Comparison of ENCODE assay signal across 8 cellular contexts in the genomic region with DNA sequence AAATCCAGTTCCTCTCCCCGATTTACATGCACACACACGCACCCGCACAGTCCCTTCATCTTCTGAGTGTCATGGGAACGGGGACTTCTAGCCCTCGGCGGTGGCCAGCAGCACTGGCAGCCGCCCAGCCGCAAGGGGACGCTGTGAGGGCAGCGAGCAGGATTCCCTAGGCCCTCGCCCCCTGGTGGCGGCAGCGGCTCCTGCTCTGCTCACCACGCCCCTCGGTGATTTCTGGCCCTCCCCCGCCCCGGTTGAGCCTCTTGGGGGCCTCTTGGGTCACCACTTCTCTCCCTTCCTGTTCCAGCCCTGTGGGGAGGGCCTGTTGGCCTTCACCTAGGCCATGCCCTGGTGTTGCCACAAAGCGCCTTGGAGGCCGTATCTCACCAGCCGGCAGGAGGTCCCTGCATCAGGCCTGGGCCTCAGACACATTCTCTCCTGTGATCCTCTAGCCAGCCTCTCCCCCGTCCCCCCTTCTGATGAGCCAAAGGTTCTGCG.
DNase-seq lines count a peak whose midpoint lies in the region; ATAC-seq and TF ChIP-seq lines count a peak whose summit lies in the region.

No MANE protein-coding gene starts in this region.

- intact Hi-C loops in heart right ventricle (cut with DNase I) = loop anchor here in 4 of 10 donors (2.0 to 10.0 kb wide), 3 partner anchors 26 to 214 kb away; no protein-coding TSS in a partner anchor

- peak overlapping the region in 1 of 10 donors; percentile 43 for H3K4me3 ChIP-seq in heart right ventricle

- ATAC-seq in GM18505 (IDR thresholded peaks at IDR 0.05; ENCODE audit: unreplicated experiment) (peak; percentile 68), heart right ventricle (peak; percentile 40 to 84 (median 70)), HG03520 (IDR thresholded peaks at IDR 0.05; ENCODE audit: unreplicated experiment) (no peak)

- peak overlapping the region in 1 of 10 donors; percentile 40 for H3K27ac ChIP-seq in heart right ventricle

- peak; percentile 73 to 98 (median 88) for TF ChIP-seq CTCF in heart right ventricle (IDR thresholded peaks at IDR 0.05)

- no peaks in the 10 kb centered on the region for H3K27me3 ChIP-seq in heart right ventricle

- no peak for TF ChIP-seq POLR2A in GM18505 (IDR thresholded peaks at IDR 0.05; ENCODE audit: borderline replicate concordance, extremely low read depth, insufficient read depth, insufficient read length)

- WGBS in heart right ventricle, 2 donors = 45 to 56% methylated on average over 22 of the region's 22 CpGs

- peaks cover 3 to 34% (median 28%) of the 10 kb centered on the region in 9 donors for H3K4me1 ChIP-seq in heart right ventricle

- no peaks in the 10 kb centered on the region for H3K36me3 ChIP-seq in heart right ventricle

- DNase-seq in 8988T (peak; percentile 93), LHCN-M2 (ENCODE audit: low read depth) (peak; percentile 35), SK-MEL-5 (ENCODE audit: low read depth, low spot score) (peak; percentile 85), heart right ventricle (peak; percentile 70 to 81), retina (peak; percentile 58)
- DNase-seq in activated naive CD4-positive, alpha-beta T cell treated with Interleukin-2 at 50 U/mL for 16 hours = peak; percentile 83

- peaks cover 0 to 11% (median 0%) of the 10 kb centered on the region in 11 donors for H3K9me3 ChIP-seq in heart right ventricle

- in situ Hi-C loops in SK-MEL-5 (cut with HindIII; ENCODE audit: low pct_unique_long_range_greater_than_20kb, low sequenced_read_pairs) = no loop called here

Comparison
In these comparisons a context has a peak if more than half of its experiments do, and no peak if none do; other contexts are left out.
1. DNase-seq: peak in every context shown above with its lines; median percentile 93 in 8988T; 85 in SK-MEL-5; 83 in activated naive CD4-positive, alpha-beta T cell treated with Interleukin-2 at 50 U/mL for 16 hours; 76 in heart right ventricle; 58 in retina; 35 in LHCN-M2.